1 cellular context compared by ENCODE assay signal in the genomic region with DNA sequence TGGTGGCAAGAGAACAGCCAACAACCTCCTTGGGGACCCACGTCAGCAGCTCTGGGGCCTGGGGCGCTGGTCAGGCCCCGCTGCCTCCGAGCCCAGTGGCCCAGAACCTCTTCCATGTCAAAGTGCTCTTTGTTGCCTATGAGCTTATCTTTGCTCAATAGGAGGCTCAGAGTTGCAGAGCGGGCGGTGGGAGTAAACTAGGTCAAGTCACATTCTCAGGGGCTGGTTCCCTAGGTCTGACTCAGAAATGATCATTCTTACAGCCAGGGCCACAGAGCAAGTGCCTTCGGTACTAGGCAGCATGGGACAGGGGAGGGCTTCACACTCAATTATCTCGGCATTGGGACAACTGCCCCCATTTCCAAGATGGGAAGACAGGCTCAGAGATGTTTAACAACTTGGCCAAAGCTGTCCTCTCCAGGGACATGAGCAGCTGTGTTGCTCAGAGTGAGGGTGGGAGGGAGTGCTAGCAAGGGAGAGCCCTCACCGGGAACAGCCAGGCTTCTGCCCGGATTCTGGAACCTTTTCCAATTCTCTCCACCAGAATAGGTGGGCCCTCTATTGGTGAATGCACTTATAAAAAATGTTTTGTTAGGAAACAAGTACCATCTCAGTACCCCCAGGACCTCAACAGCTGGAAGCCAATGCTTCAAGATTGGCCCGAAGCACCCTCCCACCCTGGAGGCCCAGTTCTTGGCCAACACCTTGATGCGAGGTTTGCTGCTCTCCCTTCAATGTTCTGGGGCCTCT.
TF ChIP-seq lines count a peak whose summit lies in the region.

No MANE protein-coding gene starts in this region.

TF ChIP-seq in K562, 482 proteins besides CTCF, POLR2A, EP300 and RAD21:
- TF ChIP-seq POLR3G (IDR thresholded peaks at IDR 0.05; ENCODE audit: extremely low read depth, insufficient read length, insufficient replicate concordance) (no peak), ZNF217 (CRISPR knock-in tag; IDR thresholded peaks at IDR 0.05) (no peak), PCBP2 (IDR thresholded peaks at IDR 0.05; ENCODE audit: low read depth, low read length, poor library complexity, severe bottlenecking) (no peak), NCOA4 (IDR thresholded peaks at IDR 0.05; ENCODE audit: partially characterized antibody) (no peak), MCM2 (IDR thresholded peaks at IDR 0.05; ENCODE audit: low read depth) (no peak), CHD1 (IDR thresholded peaks at IDR 0.05; ENCODE audit: low read length) (no peak), ZNF57 (CRISPR knock-in tag; IDR thresholded peaks at IDR 0.05) (no peak), HCFC1 (IDR thresholded peaks at IDR 0.05; ENCODE audit: low read depth, low read length) (no peak)
- TF ChIP-seq, protein P1, sequence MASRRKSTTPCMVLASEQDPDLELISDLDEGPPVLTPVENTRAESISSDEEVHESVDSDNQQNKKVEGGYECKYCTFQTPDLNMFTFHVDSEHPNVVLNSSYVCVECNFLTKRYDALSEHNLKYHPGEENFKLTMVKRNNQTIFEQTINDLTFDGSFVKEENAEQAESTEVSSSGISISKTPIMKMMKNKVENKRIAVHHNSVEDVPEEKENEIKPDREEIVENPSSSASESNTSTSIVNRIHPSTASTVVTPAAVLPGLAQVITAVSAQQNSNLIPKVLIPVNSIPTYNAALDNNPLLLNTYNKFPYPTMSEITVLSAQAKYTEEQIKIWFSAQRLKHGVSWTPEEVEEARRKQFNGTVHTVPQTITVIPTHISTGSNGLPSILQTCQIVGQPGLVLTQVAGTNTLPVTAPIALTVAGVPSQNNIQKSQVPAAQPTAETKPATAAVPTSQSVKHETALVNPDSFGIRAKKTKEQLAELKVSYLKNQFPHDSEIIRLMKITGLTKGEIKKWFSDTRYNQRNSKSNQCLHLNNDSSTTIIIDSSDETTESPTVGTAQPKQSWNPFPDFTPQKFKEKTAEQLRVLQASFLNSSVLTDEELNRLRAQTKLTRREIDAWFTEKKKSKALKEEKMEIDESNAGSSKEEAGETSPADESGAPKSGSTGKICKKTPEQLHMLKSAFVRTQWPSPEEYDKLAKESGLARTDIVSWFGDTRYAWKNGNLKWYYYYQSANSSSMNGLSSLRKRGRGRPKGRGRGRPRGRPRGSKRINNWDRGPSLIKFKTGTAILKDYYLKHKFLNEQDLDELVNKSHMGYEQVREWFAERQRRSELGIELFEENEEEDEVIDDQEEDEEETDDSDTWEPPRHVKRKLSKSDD (conservative IDR thresholded peaks at IDR 0.05; ENCODE audit: low read length): no peak
